17 cellular contexts compared by ENCODE assay signal in the genomic region with DNA sequence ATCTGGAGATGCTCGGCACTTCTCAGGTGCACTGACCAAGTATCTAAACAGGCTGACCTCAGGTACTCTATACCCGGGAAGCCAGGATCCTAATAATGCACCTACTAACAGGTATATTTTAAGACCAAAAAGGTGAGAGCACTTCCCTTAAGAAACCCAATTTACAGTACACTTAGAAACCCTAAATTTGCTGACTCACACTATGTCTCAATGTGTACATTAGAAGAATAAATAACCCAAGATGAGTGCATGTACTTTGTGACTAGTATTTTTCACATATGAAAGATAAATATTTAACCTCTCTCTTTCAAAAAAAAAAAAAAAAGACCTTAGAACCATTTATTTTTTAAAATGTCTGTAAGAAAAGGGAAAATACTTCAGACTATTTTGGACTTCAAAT.
DNase-seq lines count a peak whose midpoint lies in the region; ATAC-seq, FAIRE-seq and TF ChIP-seq lines count a peak whose summit lies in the region.
"Had no signal": no experiment of that assay in that cellular context is flagged by ENCODE, and none has a peak within 500 bp of the region (broad histone marks: within the 10 kb centered on the region; RNA-seq: fewer than 3 reads in every experiment).

No MANE protein-coding gene starts in this region.

- no peaks in the 10 kb centered on the region for H3K9me3 ChIP-seq in KOPT-K1 (ENCODE audit: insufficient read depth, low read length, poor library complexity, severe bottlenecking)
- H3K9me3 ChIP-seq in K562 (replicated peaks; ENCODE audit: control insufficient read depth, insufficient read depth, low read depth, low read length), result no peaks in the 10 kb centered on the region
- H3K9me3 ChIP-seq: SJCRH30 had no signal

- H3K9me3 Mint-ChIP-seq in activated naive CD4-positive, alpha-beta T cell treated with anti-CD3 and anti-CD28 coated beads, Interleukin-2, amount 50 U/mL, for 24 hours, result peaks cover 6% of the 10 kb centered on the region
- no peaks in the 10 kb centered on the region for H3K9me3 Mint-ChIP-seq in type B pancreatic cell
- H3K9me3 Mint-ChIP-seq: HFFc6 had no signal

- H3K9me1 ChIP-seq in K562 (ENCODE audit: control insufficient read depth, insufficient read depth, low read length), result no peaks in the 10 kb centered on the region

- ATAC-seq in K562 (no peak), HG02763 (IDR thresholded peaks at IDR 0.05; ENCODE audit: unreplicated experiment) (no peak)

- no peaks in the 10 kb centered on the region for H4K20me1 ChIP-seq in K562 (replicated peaks; ENCODE audit: control insufficient read depth, insufficient read depth, low read length)

- WGBS in K562 (ENCODE audit: insufficient coverage, low coverage, missing lambda C conversion rate), result 5% methylated on average over 2 of the region's 2 CpGs

- CTCF ChIA-PET in K562 (lab: Yijun Ruan, JAX; ENCODE audit: low intra/inter-chr PET ratio), result interaction anchor here (0.7 kb wide), 1 partner anchor 206 kb away, joined by 3 read pairs; no protein-coding TSS in a partner anchor

- H3K4me3 ChIP-seq in K562, result no peak overlapping the region
- H3K4me3 ChIP-seq: SJCRH30 had no signal

- H3K36me3 ChIP-seq in KOPT-K1 (ENCODE audit: insufficient read depth, low read length) (no peaks in the 10 kb centered on the region), K562 (ENCODE audit: control insufficient read depth, insufficient read depth, low read length) (no peaks in the 10 kb centered on the region)
- H3K36me3 ChIP-seq: SJCRH30 had no signal

- DNase-seq in activated naive CD4-positive, alpha-beta T cell treated with anti-CD3 and anti-CD28 coated beads, Interleukin-2, amount 50 U/mL, for 16 hours, result no peak
- no peak for DNase-seq in K562 (ENCODE audit: extremely low read depth in 1 of 4, low spot score in 3 of 4)
- DNase-seq in type B pancreatic cell (ENCODE audit: extremely low spot score, unreplicated experiment), result no peak
- DNase-seq in H4 (ENCODE audit: low spot score), result no peak
- DNase-seq: cerebellar nuclear complex; effector CD4-positive, alpha-beta T cell; EL; HFFc6; KG1; midbrain; NCI-H1105; NCI-H526 treated with DMSO at 0.1 percent for 48 hours; SJCRH30 had no signal

- no peaks in the 10 kb centered on the region; a peak in 1 of 5 replicates for H3K4me1 ChIP-seq in K562 (replicated peaks in 1 of 2; ENCODE audit: control insufficient read depth in 2 of 2, insufficient read depth in 2 of 2, low read length in 2 of 2)
- H3K4me1 ChIP-seq: SJCRH30 had no signal

- no peak overlapping the region for H2AFZ ChIP-seq in K562 (ENCODE audit: low read depth, low read length)

- in situ Hi-C loops in K562 (cut with MboI), result no loop called here

- peaks cover 0 to 19% of the 10 kb centered on the region in 2 experiments; a peak in 2 of 5 replicates for H3K27me3 ChIP-seq in K562 (ENCODE audit: control insufficient read depth in 2 of 2, insufficient read depth in 2 of 2, low read length in 2 of 2)
- H3K27me3 ChIP-seq: SJCRH30 had no signal

- no peaks in the 10 kb centered on the region for H3K79me2 ChIP-seq in K562 (ENCODE audit: control insufficient read depth, insufficient read depth, low read length)

- no peak for TF ChIP-seq EP300 in K562 (IDR thresholded peaks at IDR 0.05; ENCODE audit: low read length)

- peak overlapping the region; percentile 39 for H3K4me3 Mint-ChIP-seq in activated naive CD4-positive, alpha-beta T cell treated with anti-CD3 and anti-CD28 coated beads, Interleukin-2, amount 50 U/mL, for 24 hours
- no peak overlapping the region for H3K4me3 Mint-ChIP-seq in type B pancreatic cell
- H3K4me3 Mint-ChIP-seq: HFFc6 had no signal

- no TSS peak for BruUV-seq in K562 (replicated peaks; lab: Mats Ljungman, UMichigan)

- no peak for TF ChIP-seq RAD21 in K562 (CRISPR knock-in tag; conservative IDR thresholded peaks at IDR 0.05 in 1 of 2, IDR thresholded peaks at IDR 0.05 in 1 of 2)

- no peaks in the 10 kb centered on the region for H3K27me3 Mint-ChIP-seq in activated naive CD4-positive, alpha-beta T cell treated with anti-CD3 and anti-CD28 coated beads, Interleukin-2, amount 50 U/mL, for 24 hours
- no peaks in the 10 kb centered on the region for H3K27me3 Mint-ChIP-seq in type B pancreatic cell

- H3K27ac ChIP-seq in KOPT-K1 (ENCODE audit: low read depth, low read length, poor library complexity, severe bottlenecking) (peak overlapping the region; percentile 88), K562 (ENCODE audit: extremely low read depth, low read depth, low read length) (no peak overlapping the region)
- H3K27ac ChIP-seq: SJCRH30 had no signal

- TF ChIP-seq CTCF in K562 (IDR thresholded peaks at IDR 0.05 in 2 of 3, conservative IDR thresholded peaks at IDR 0.05 in 1 of 3; ENCODE audit: insufficient read depth in 2 of 3, low read depth in 1 of 3, low read length in 3 of 3) (no peak), type B pancreatic cell (conservative IDR thresholded peaks at IDR 0.05) (no peak)

- no peak for FAIRE-seq in K562 (lab: Jason Lieb, UNC)
- FAIRE-seq: astrocyte had no signal

- POLR2A ChIA-PET in K562 (lab: Yijun Ruan, JAX), result no interaction called here

- H3K4me2 ChIP-seq in K562 (ENCODE audit: insufficient read depth, low read length), result no peak overlapping the region

- H3K9ac ChIP-seq in K562 (ENCODE audit: insufficient read depth in 1 of 2, low read depth in 2 of 2, low read length in 2 of 2), result no peak overlapping the region

- H3K4me1 Mint-ChIP-seq in activated naive CD4-positive, alpha-beta T cell treated with anti-CD3 and anti-CD28 coated beads, Interleukin-2, amount 50 U/mL, for 24 hours, result peaks cover 49% of the 10 kb centered on the region
- H3K4me1 Mint-ChIP-seq in type B pancreatic cell (ENCODE audit: unreplicated experiment), result peaks cover 20% of the 10 kb centered on the region

- no peak for TF ChIP-seq POLR2A in K562 (conservative IDR thresholded peaks at IDR 0.05)

- intact Hi-C loops in K562 (cut with micrococcal nuclease), result no loop called here

- H3K36me3 Mint-ChIP-seq in activated naive CD4-positive, alpha-beta T cell treated with anti-CD3 and anti-CD28 coated beads, Interleukin-2, amount 50 U/mL, for 24 hours, result peaks cover 12% of the 10 kb centered on the region
- peaks cover 35% of the 10 kb centered on the region for H3K36me3 Mint-ChIP-seq in type B pancreatic cell

- peak overlapping the region; percentile 44 for H3K27ac Mint-ChIP-seq in activated naive CD4-positive, alpha-beta T cell treated with anti-CD3 and anti-CD28 coated beads, Interleukin-2, amount 50 U/mL, for 24 hours
- H3K27ac Mint-ChIP-seq in type B pancreatic cell, result peak overlapping the region; percentile 51

TF ChIP-seq in K562, 482 proteins besides CTCF, POLR2A, EP300 and RAD21 (continues in another document):
- no peak for TF ChIP-seq SOX6 (IDR thresholded peaks at IDR 0.05)
- TF ChIP-seq, protein P1, sequence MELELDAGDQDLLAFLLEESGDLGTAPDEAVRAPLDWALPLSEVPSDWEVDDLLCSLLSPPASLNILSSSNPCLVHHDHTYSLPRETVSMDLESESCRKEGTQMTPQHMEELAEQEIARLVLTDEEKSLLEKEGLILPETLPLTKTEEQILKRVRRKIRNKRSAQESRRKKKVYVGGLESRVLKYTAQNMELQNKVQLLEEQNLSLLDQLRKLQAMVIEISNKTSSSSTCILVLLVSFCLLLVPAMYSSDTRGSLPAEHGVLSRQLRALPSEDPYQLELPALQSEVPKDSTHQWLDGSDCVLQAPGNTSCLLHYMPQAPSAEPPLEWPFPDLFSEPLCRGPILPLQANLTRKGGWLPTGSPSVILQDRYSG (tag; conservative IDR thresholded peaks at IDR 0.05; ENCODE audit: low read depth), result no peak
- no peak for TF ChIP-seq ASH1L (IDR thresholded peaks at IDR 0.05; ENCODE audit: borderline replicate concordance, low read depth, partially characterized antibody)
- no peak for TF ChIP-seq ZNF75A (CRISPR knock-in tag; IDR thresholded peaks at IDR 0.05)
- TF ChIP-seq NR1H2 (CRISPR knock-in tag; IDR thresholded peaks at IDR 0.05), result no peak
- TF ChIP-seq DACH1 (IDR thresholded peaks at IDR 0.05; ENCODE audit: partially characterized antibody), result no peak
- TF ChIP-seq, protein P2, sequence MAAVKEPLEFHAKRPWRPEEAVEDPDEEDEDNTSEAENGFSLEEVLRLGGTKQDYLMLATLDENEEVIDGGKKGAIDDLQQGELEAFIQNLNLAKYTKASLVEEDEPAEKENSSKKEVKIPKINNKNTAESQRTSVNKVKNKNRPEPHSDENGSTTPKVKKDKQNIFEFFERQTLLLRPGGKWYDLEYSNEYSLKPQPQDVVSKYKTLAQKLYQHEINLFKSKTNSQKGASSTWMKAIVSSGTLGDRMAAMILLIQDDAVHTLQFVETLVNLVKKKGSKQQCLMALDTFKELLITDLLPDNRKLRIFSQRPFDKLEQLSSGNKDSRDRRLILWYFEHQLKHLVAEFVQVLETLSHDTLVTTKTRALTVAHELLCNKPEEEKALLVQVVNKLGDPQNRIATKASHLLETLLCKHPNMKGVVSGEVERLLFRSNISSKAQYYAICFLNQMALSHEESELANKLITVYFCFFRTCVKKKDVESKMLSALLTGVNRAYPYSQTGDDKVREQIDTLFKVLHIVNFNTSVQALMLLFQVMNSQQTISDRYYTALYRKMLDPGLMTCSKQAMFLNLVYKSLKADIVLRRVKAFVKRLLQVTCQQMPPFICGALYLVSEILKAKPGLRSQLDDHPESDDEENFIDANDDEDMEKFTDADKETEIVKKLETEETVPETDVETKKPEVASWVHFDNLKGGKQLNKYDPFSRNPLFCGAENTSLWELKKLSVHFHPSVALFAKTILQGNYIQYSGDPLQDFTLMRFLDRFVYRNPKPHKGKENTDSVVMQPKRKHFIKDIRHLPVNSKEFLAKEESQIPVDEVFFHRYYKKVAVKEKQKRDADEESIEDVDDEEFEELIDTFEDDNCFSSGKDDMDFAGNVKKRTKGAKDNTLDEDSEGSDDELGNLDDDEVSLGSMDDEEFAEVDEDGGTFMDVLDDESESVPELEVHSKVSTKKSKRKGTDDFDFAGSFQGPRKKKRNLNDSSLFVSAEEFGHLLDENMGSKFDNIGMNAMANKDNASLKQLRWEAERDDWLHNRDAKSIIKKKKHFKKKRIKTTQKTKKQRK (IDR thresholded peaks at IDR 0.05; ENCODE audit: borderline replicate concordance, low read depth, low read length), result no peak
- no peak for TF ChIP-seq MAZ (CRISPR knock-in tag; conservative IDR thresholded peaks at IDR 0.05 in 1 of 2, IDR thresholded peaks at IDR 0.05 in 1 of 2)
- TF ChIP-seq SMARCC2 (IDR thresholded peaks at IDR 0.05; ENCODE audit: low read depth), result no peak
